ENCODE assay signal across 13 cellular contexts in genomic region chrX:150572206-150572605, GRCh38. TPM values are rescaled to one million over a fixed set of nuclear protein-coding genes. Genes with fewer than 3 reads are reported as not detected.
DNase-seq lines count a peak whose midpoint lies in the region; ATAC-seq, FAIRE-seq and TF ChIP-seq lines count a peak whose summit lies in the region.
"Had no signal": no experiment of that assay in that cellular context is flagged by ENCODE, and none has a peak within 500 bp of the region (broad histone marks: within the 10 kb centered on the region; RNA-seq: fewer than 3 reads in every experiment).

No MANE protein-coding gene starts in this region.

- H3K4me1 ChIP-seq in HepG2 (ENCODE audit: insufficient read depth, low read length) (peaks cover 62% of the 10 kb centered on the region), right lobe of liver (peaks cover 0 to 25% (median 2%) of the 10 kb centered on the region in 4 donors)
- H3K4me1 ChIP-seq: uterus had no signal

- TF ChIP-seq POLR2A in HepG2 (IDR thresholded peaks at IDR 0.05; ENCODE audit: insufficient read depth in 1 of 2, low read depth in 2 of 2, low read length in 2 of 2) (no peak), right lobe of liver (IDR thresholded peaks at IDR 0.05) (no peak)

- FAIRE-seq in HepG2 (lab: Jason Lieb, UNC) = peak; percentile 48

- H3K27ac Mint-ChIP-seq in activated B cell treated with CpG ODN at 0.5 μM for 24 hours = peak overlapping the region; percentile 89
- peak overlapping the region; percentile 94 for H3K27ac Mint-ChIP-seq in type B pancreatic cell

- TF ChIP-seq CTCF in HepG2 (CRISPR knock-in tag; IDR thresholded peaks at IDR 0.05) = no peak
- TF ChIP-seq CTCF in right lobe of liver (IDR thresholded peaks at IDR 0.05) = no peak
- TF ChIP-seq CTCF in activated B cell treated with CpG ODN at 0.5 μM for 24 hours (IDR thresholded peaks at IDR 0.05) = no peak
- no peak for TF ChIP-seq CTCF in type B pancreatic cell (conservative IDR thresholded peaks at IDR 0.05)

- H3K9me3 Mint-ChIP-seq in activated B cell treated with CpG ODN at 0.5 μM for 24 hours (no peaks in the 10 kb centered on the region), type B pancreatic cell (no peaks in the 10 kb centered on the region)

- H3K36me3 Mint-ChIP-seq in activated B cell treated with CpG ODN at 0.5 μM for 24 hours (ENCODE audit: low read depth) = no peaks in the 10 kb centered on the region
- no peaks in the 10 kb centered on the region for H3K36me3 Mint-ChIP-seq in type B pancreatic cell

- H3K27me3 ChIP-seq in HepG2 (ENCODE audit: control insufficient read depth in 1 of 2, insufficient read depth in 2 of 2, low read length in 2 of 2) (no peaks in the 10 kb centered on the region; a peak in 1 of 5 replicates), right lobe of liver (no peaks in the 10 kb centered on the region)
- H3K27me3 ChIP-seq: uterus had no signal

- POLR2A ChIA-PET in HepG2 (lab: Yijun Ruan, JAX) = interaction anchor here (1.2 to 8.1 kb wide), 2 partner anchors 9 to 26 kb away, joined by 3 to 63 read pairs; no protein-coding TSS in a partner anchor
- POLR2A ChIA-PET in activated B cell treated with CpG ODN at 0.5 μM for 24 hours (lab: Charles Lee) = interaction anchor here (0.8 to 1.6 kb wide), 2 partner anchors 15 to 29 kb away, joined by 3 read pairs; no protein-coding TSS in a partner anchor

- peak overlapping the region; percentile 67 for H3K9ac ChIP-seq in HepG2 (ENCODE audit: insufficient read depth, low read depth, low read length)

- no TSS peak for BruUV-seq in HepG2 (replicated peaks; lab: Mats Ljungman, UMichigan)

- intact Hi-C loops in HepG2 (cut with micrococcal nuclease; ENCODE audit: unreplicated experiment) = no loop called here
- intact Hi-C loops in right lobe of liver (cut with DNase I) = no loop called here
- intact Hi-C loops in activated B cell treated with CpG ODN at 0.5 μM for 24 hours (cut with micrococcal nuclease) = no loop called here
- intact Hi-C loops in left colon (cut with DNase I, micrococcal nuclease) = no loop called here

- H3K36me3 ChIP-seq in HepG2 (replicated peaks in 1 of 2; ENCODE audit: control insufficient read depth in 1 of 2, insufficient read depth in 2 of 2, low read length in 2 of 2) = no peaks in the 10 kb centered on the region
- no peaks in the 10 kb centered on the region for H3K36me3 ChIP-seq in right lobe of liver
- H3K36me3 ChIP-seq: uterus had no signal

- H3K4me3 ChIP-seq in HepG2 (replicated peaks in 1 of 3; ENCODE audit: insufficient read depth in 1 of 3, low read depth in 2 of 3, low read length in 3 of 3) (peak overlapping the region in 2 of 3 experiments; percentile 15 to 37; a peak in 2 of 6 replicates), right lobe of liver (no peak overlapping the region)
- H3K4me3 ChIP-seq: uterus had no signal

- TF ChIP-seq EP300 in HepG2 (IDR thresholded peaks at IDR 0.05; ENCODE audit: low read depth in 2 of 2, low read length in 2 of 2) = no peak
- no peak for TF ChIP-seq EP300 in HepG2 (CRISPR knock-in tag; IDR thresholded peaks at IDR 0.05; ENCODE audit: borderline replicate concordance)

- H3K79me2 ChIP-seq in HepG2 (ENCODE audit: insufficient read depth, low read length) = peaks cover 79% of the 10 kb centered on the region

- DNase-seq in HepG2 (ENCODE audit: low spot score) (no peak), right lobe of liver (no peak), activated B cell treated with CpG ODN at 0.5 μM for 24 hours (no peak), left colon (no peak), type B pancreatic cell (ENCODE audit: extremely low spot score, unreplicated experiment) (no peak), HK-2 (ENCODE audit: unreplicated experiment) (no peak), HPDE6-E6E7 (ENCODE audit: extremely low spot score) (no peak)
- DNase-seq: head of caudate nucleus, IMR-90, NCI-H2107, retina, uterus had no signal

- no CpG with 5 or more reads among the region's 1 CpG for WGBS in HepG2 (ENCODE audit: low lambda C conversion rate)
- whole genome bisulfite sequencing in right lobe of liver (ENCODE audit: insufficient coverage, low coverage, low lambda C conversion rate, missing lambda C conversion rate) = 11% methylated on average over 1 of the region's 1 CpG

- H3K4me2 ChIP-seq in HepG2 (ENCODE audit: low read depth, low read length) = peak overlapping the region; percentile 59

- TF ChIP-seq RAD21 in HepG2 (CRISPR knock-in tag; IDR thresholded peaks at IDR 0.05) = no peak

- peaks cover 77% of the 10 kb centered on the region for H3K4me1 Mint-ChIP-seq in activated B cell treated with CpG ODN at 0.5 μM for 24 hours
- H3K4me1 Mint-ChIP-seq in type B pancreatic cell (ENCODE audit: unreplicated experiment) = peaks cover 15% of the 10 kb centered on the region

- ATAC-seq in HepG2 (no peak), right lobe of liver (no peak), activated B cell treated with CpG ODN at 0.5 μM for 24 hours (ENCODE audit: low read depth) (no peak), left colon (peak; percentile 13), HG02870 (IDR thresholded peaks at IDR 0.05; ENCODE audit: unreplicated experiment) (no peak)

- no peaks in the 10 kb centered on the region for H3K9me3 ChIP-seq in HepG2 (ENCODE audit: low read length)
- no peaks in the 10 kb centered on the region for H3K9me3 ChIP-seq in right lobe of liver
- H3K9me3 ChIP-seq: uterus had no signal

- peak overlapping the region; percentile 89 for H3K27ac ChIP-seq in HepG2 (ENCODE audit: extremely low read length, insufficient read depth, low read length)
- no peak overlapping the region for H3K27ac ChIP-seq in right lobe of liver
- H3K27ac ChIP-seq: uterus had no signal

- no peaks in the 10 kb centered on the region for H4K20me1 ChIP-seq in HepG2 (ENCODE audit: insufficient read depth, low read length)

- no peak overlapping the region for H2AFZ ChIP-seq in HepG2 (ENCODE audit: low read length)

- in situ Hi-C loops in HepG2 (cut with HindIII; ENCODE audit: extremely low pct_ligation_motif_present, low pct_unique_long_range_greater_than_20kb) = no loop called here

- H3K4me3 Mint-ChIP-seq in activated B cell treated with CpG ODN at 0.5 μM for 24 hours = peak overlapping the region; percentile 32
- peak overlapping the region; percentile 71 for H3K4me3 Mint-ChIP-seq in type B pancreatic cell

- CTCF ChIA-PET in HepG2 (lab: Yijun Ruan, JAX; ENCODE audit: low intra/inter-chr PET ratio, low total read pairs) = no interaction called here
- CTCF ChIA-PET in activated B cell treated with CpG ODN at 0.5 μM for 24 hours (lab: Charles Lee) = interaction anchor here (0.7 to 2.0 kb wide), 2 partner anchors 15 to 19 kb away, joined by 3 to 5 read pairs; no protein-coding TSS in a partner anchor

- no peaks in the 10 kb centered on the region for H3K27me3 Mint-ChIP-seq in activated B cell treated with CpG ODN at 0.5 μM for 24 hours
- H3K27me3 Mint-ChIP-seq in type B pancreatic cell = no peaks in the 10 kb centered on the region

TF ChIP-seq in HepG2, 621 proteins besides CTCF, POLR2A, EP300 and RAD21:
- TF ChIP-seq ZNF660 (CRISPR knock-in tag; IDR thresholded peaks at IDR 0.05; ENCODE audit: borderline replicate concordance, low read depth) = no peak
- no peak for TF ChIP-seq ZNF878 (CRISPR knock-in tag; IDR thresholded peaks at IDR 0.05)
- no peak for TF ChIP-seq ZNF264 (CRISPR knock-in tag; IDR thresholded peaks at IDR 0.05)
- no peak for TF ChIP-seq CHD4 (IDR thresholded peaks at IDR 0.05; ENCODE audit: borderline replicate concordance, low read length)
- no peak for TF ChIP-seq ZNF879 (CRISPR knock-in tag; IDR thresholded peaks at IDR 0.05)
- TF ChIP-seq ZNF143 (CRISPR knock-in tag; IDR thresholded peaks at IDR 0.05) = no peak
- TF ChIP-seq GATA4 (IDR thresholded peaks at IDR 0.05; ENCODE audit: borderline replicate concordance, low read depth) = no peak
- no peak for TF ChIP-seq ZNF784 (CRISPR knock-in tag; IDR thresholded peaks at IDR 0.05; ENCODE audit: borderline replicate concordance)
- no peak for TF ChIP-seq ZNF629 (CRISPR knock-in tag; conservative IDR thresholded peaks at IDR 0.05)
- no peak for TF ChIP-seq KDM3A (CRISPR knock-in tag; IDR thresholded peaks at IDR 0.05; ENCODE audit: low read depth)
- no peak for TF ChIP-seq ZNF891 (CRISPR knock-in tag; IDR thresholded peaks at IDR 0.05)
- no peak for TF ChIP-seq NFE2 (CRISPR knock-in tag; IDR thresholded peaks at IDR 0.05)

RNA-seq across cellular contexts. Expression of gene MTM1, which starts 3.8 kb away (rescaled TPM):
- 15.2 and 27.2 TPM in 2 replicates for total RNA-seq in HepG2 (2016; rRNA removed; fragmentation: Illumina TruSeq; extraction: Trizol)
- total RNA-seq in HepG2 (2016; cell fraction: cytosol; rRNA removed; fragmentation: Illumina TruSeq; extraction: Trizol; ENCODE audit: low read depth) = 15.6 and 17.4 TPM in 2 replicates
- 16.4 and 29.7 TPM in 2 replicates for total RNA-seq in HepG2 (2016; cell fraction: insoluble cytoplasmic fraction; rRNA removed; fragmentation: Illumina TruSeq; extraction: Trizol)
- 9.7 and 11.4 TPM in 2 replicates for total RNA-seq in HepG2 (2016; cell fraction: membrane; rRNA removed; fragmentation: Illumina TruSeq; extraction: Trizol)
- 15.2 and 19.0 TPM in 2 replicates for total RNA-seq in HepG2 (2016; cell fraction: nucleus; rRNA removed; fragmentation: Illumina TruSeq; extraction: Trizol)
- polyA plus RNA-seq in HepG2 (2011; rRNA removed) = 8.7 and 12.0 TPM in 2 replicates
- polyA plus RNA-seq in HepG2 (2011; cell fraction: cytosol; rRNA removed) = 4.5 and 5.6 TPM in 2 replicates
- polyA plus RNA-seq in HepG2 (2011; cell fraction: nucleus; rRNA removed) = 3.9 and 5.2 TPM in 2 replicates
- polyA plus RNA-seq in HepG2 (2012) = 10.3 and 16.8 TPM in 2 replicates
- polyA plus RNA-seq in HepG2 (2016; cell fraction: cytosol; fragmentation: Illumina TruSeq; extraction: Trizol; ENCODE audit: low read depth) = 0.55 and 0.63 TPM in 2 replicates
- polyA plus RNA-seq in HepG2 (2016; cell fraction: insoluble cytoplasmic fraction; fragmentation: Illumina TruSeq; extraction: Trizol; ENCODE audit: low read depth) = 21.9 and 26.9 TPM in 2 replicates
- polyA plus RNA-seq in HepG2 (2016; cell fraction: membrane; fragmentation: Illumina TruSeq; extraction: Trizol; ENCODE audit: low read depth) = 1.6 and 2.2 TPM in 2 replicates
- polyA plus RNA-seq in HepG2 (2016; cell fraction: nucleus; fragmentation: Illumina TruSeq; extraction: Trizol; ENCODE audit: insufficient read depth, low read depth) = 13.2 and 14.3 TPM in 2 replicates
- polyA minus RNA-seq in HepG2 (2011; rRNA and poly(A)+ RNA removed; ENCODE audit: low replicate concordance) = 2.7 and 7.2 TPM in 2 replicates
- polyA minus RNA-seq in HepG2 (2011; cell fraction: cytosol; rRNA and poly(A)+ RNA removed) = 6.0 and 7.1 TPM in 2 replicates
- polyA minus RNA-seq in HepG2 (2011; cell fraction: nucleus; rRNA and poly(A)+ RNA removed) = 40.0 and 50.3 TPM in 2 replicates
- total RNA-seq in right lobe of liver = 10 to 100 TPM in 5 of 6 experiments, 1 to 10 TPM in 1; 9.8 to 18.0 (median 13.5) TPM
- total RNA-seq in activated B cell treated with CpG ODN at 0.5 μM for 24 hours = 22.0 and 24.4 TPM in 2 replicates
- total RNA-seq in left colon = 10 to 100 TPM; 51.8 to 66.6 TPM
- total RNA-seq in type B pancreatic cell (ENCODE audit: low replicate concordance) = 9.8 and 11.9 TPM in 2 replicates

Comparison
In these comparisons a context has a peak if more than half of its experiments do, and no peak if none do; other contexts are left out.
1. H3K4me3 ChIP-seq: peak in HepG2 (2 of 3); none in right lobe of liver (0 of 3).